8 cellular contexts compared by ENCODE assay signal in the genomic region with DNA sequence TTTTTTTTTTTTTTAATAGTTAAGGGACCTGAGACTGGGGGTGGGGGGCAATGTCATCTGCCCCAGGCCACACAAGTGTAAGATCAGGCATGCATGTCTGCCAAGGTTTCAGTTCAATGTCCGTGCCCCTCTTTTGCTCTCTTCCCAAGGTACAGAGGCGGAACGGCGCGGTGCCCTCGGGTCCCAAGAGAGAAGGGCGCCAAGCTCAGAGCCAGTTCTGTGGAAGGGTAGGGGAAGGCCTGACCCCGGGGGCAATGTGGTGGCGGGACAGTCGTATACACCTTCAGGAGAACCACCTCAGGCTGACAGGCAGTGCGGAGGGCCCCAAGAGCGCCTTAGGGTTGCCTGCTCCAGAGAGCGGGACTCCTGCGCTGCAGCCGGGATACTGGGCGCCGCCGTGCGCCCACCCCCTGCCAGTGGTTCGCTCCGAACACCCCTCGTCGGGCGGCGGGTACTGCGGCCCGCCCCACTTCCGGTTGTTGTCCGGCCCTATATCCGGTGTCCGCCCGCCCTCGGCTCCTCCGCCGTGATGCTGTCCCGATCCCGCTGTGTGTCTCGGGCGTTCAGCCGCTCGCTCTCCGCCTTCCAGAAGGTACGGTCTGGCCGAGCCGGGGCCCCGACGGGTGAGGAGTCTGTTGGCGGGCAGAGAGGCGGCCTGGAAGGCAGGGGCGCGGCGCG. TPM values are rescaled to one million over a fixed set of nuclear protein-coding genes. Genes with fewer than 3 reads are reported as not detected.
DNase-seq lines count a peak whose midpoint lies in the region; ATAC-seq and TF ChIP-seq lines count a peak whose summit lies in the region.

TSS of gene DLST (plus strand) at position 492 of the 678 bp plus-strand sequence. CDS start at position 530, 38 bp downstream.

- H3K4me1 ChIP-seq in liver (ENCODE audit: control insufficient read depth in 4 of 4, insufficient read depth in 4 of 4, low read length in 3 of 4), result peaks cover 16 to 29% (median 23%) of the 10 kb centered on the region in 4 donors

- peak within 1 kb of the TSS; percentile 67 to 85 for H3K27ac ChIP-seq in liver (ENCODE audit: low read depth in 1 of 2, low read length in 2 of 2)

- peak within 1 kb of the TSS; percentile 93 to 98 for H3K9ac ChIP-seq in liver (ENCODE audit: low read depth in 1 of 2, low read length in 2 of 2)

- ATAC-seq in GM19395 (IDR thresholded peaks at IDR 0.05; ENCODE audit: unreplicated experiment) (peak; percentile 93), HG03558 (IDR thresholded peaks at IDR 0.05; ENCODE audit: extremely low read depth, unreplicated experiment) (peak; percentile 78)

- H3K9me3 ChIP-seq in liver (ENCODE audit: control insufficient read depth in 4 of 4, low read length in 3 of 4), result no peaks in the 10 kb centered on the region

- no peak for TF ChIP-seq CTCF in liver (IDR thresholded peaks at IDR 0.05; ENCODE audit: low read depth, low read length, missing input control)

- peaks cover 0 to 6% (median 3%) of the 10 kb centered on the region in 4 donors for H3K36me3 ChIP-seq in liver (ENCODE audit: control insufficient read depth in 4 of 4, insufficient read depth in 3 of 4, low read depth in 1 of 4, low read length in 3 of 4)

- under 1% methylated on average over 53 of the region's 53 CpGs for WGBS in liver

- no peaks in the 10 kb centered on the region for H3K27me3 ChIP-seq in liver (ENCODE audit: control insufficient read depth in 4 of 4, insufficient read depth in 4 of 4, low read length in 3 of 4)

- TF ChIP-seq RAD21 in liver (IDR thresholded peaks at IDR 0.05), result peak in 1 of 2 donors; percentile 34

- H3K4me3 ChIP-seq in liver (ENCODE audit: low read depth in 1 of 3, low read length in 3 of 3), result peak within 1 kb of the TSS; percentile 84 to 95 (median 91)

- DNase-seq in CD1c-positive myeloid dendritic cell (ENCODE audit: extremely low spot score), result peak; percentile 91
- peak; percentile 87 for DNase-seq in NCI-H82 (lab: John Stamatoyannopoulos, UW)
- peak; percentile 88 to 90 for DNase-seq in activated CD4-positive, alpha-beta T cell treated with anti-CD3 and anti-CD28 coated beads, Interleukin-2, amount 50 U/mL, for 48 hours
- DNase-seq in dermis microvascular lymphatic vessel endothelial cell (ENCODE audit: low read depth in 2 of 2), result peak; percentile 63 to 90
- DNase-seq in stimulated activated CD4-positive, alpha-beta T cell treated with anti-CD3 and anti-CD28 coated beads, Interleukin-4, amount 100 ng/mL, for 4 hours, result peak; percentile 77 to 87

TF ChIP-seq in liver, 16 proteins besides CTCF, POLR2A, EP300 and RAD21:
- TF ChIP-seq FOXA1 (IDR thresholded peaks at IDR 0.05), result no peak
- TF ChIP-seq RXRA (IDR thresholded peaks at IDR 0.05), result peak in 1 of 2 donors; percentile 50
- TF ChIP-seq HNF4A (conservative IDR thresholded peaks at IDR 0.05), result peak; percentile 3 to 50
- no peak for TF ChIP-seq FOXA2 (IDR thresholded peaks at IDR 0.05)
- no peak for TF ChIP-seq NR2F2 (IDR thresholded peaks at IDR 0.05)
- peak; percentile 52 for TF ChIP-seq SP1 (IDR thresholded peaks at IDR 0.05)
- TF ChIP-seq, protein P1, sequence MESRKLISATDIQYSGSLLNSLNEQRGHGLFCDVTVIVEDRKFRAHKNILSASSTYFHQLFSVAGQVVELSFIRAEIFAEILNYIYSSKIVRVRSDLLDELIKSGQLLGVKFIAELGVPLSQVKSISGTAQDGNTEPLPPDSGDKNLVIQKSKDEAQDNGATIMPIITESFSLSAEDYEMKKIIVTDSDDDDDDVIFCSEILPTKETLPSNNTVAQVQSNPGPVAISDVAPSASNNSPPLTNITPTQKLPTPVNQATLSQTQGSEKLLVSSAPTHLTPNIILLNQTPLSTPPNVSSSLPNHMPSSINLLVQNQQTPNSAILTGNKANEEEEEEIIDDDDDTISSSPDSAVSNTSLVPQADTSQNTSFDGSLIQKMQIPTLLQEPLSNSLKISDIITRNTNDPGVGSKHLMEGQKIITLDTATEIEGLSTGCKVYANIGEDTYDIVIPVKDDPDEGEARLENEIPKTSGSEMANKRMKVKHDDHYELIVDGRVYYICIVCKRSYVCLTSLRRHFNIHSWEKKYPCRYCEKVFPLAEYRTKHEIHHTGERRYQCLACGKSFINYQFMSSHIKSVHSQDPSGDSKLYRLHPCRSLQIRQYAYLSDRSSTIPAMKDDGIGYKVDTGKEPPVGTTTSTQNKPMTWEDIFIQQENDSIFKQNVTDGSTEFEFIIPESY (IDR thresholded peaks at IDR 0.05), result no peak
- TF ChIP-seq ATF3 (IDR thresholded peaks at IDR 0.05), result no peak
- no peak for TF ChIP-seq HNF4G (IDR thresholded peaks at IDR 0.05)
- peak in 1 of 2 donors; percentile 69 for TF ChIP-seq EGR1 (IDR thresholded peaks at IDR 0.05; ENCODE audit: low read depth in 2 of 2)
- no peak for TF ChIP-seq TAF1 (conservative IDR thresholded peaks at IDR 0.05)
- TF ChIP-seq GABPA (IDR thresholded peaks at IDR 0.05 in 1 of 2, conservative IDR thresholded peaks at IDR 0.05 in 1 of 2), result peak; percentile 92 to 97
- no peak for TF ChIP-seq JUND (IDR thresholded peaks at IDR 0.05)
- peak; percentile 74 for TF ChIP-seq YY1 (IDR thresholded peaks at IDR 0.05)
- TF ChIP-seq, protein P2, sequence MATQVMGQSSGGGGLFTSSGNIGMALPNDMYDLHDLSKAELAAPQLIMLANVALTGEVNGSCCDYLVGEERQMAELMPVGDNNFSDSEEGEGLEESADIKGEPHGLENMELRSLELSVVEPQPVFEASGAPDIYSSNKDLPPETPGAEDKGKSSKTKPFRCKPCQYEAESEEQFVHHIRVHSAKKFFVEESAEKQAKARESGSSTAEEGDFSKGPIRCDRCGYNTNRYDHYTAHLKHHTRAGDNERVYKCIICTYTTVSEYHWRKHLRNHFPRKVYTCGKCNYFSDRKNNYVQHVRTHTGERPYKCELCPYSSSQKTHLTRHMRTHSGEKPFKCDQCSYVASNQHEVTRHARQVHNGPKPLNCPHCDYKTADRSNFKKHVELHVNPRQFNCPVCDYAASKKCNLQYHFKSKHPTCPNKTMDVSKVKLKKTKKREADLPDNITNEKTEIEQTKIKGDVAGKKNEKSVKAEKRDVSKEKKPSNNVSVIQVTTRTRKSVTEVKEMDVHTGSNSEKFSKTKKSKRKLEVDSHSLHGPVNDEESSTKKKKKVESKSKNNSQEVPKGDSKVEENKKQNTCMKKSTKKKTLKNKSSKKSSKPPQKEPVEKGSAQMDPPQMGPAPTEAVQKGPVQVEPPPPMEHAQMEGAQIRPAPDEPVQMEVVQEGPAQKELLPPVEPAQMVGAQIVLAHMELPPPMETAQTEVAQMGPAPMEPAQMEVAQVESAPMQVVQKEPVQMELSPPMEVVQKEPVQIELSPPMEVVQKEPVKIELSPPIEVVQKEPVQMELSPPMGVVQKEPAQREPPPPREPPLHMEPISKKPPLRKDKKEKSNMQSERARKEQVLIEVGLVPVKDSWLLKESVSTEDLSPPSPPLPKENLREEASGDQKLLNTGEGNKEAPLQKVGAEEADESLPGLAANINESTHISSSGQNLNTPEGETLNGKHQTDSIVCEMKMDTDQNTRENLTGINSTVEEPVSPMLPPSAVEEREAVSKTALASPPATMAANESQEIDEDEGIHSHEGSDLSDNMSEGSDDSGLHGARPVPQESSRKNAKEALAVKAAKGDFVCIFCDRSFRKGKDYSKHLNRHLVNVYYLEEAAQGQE (IDR thresholded peaks at IDR 0.05), result peak; percentile 36
- TF ChIP-seq, protein P3, sequence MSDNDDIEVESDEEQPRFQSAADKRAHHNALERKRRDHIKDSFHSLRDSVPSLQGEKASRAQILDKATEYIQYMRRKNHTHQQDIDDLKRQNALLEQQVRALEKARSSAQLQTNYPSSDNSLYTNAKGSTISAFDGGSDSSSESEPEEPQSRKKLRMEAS (IDR thresholded peaks at IDR 0.05), result peak; percentile 33

RNA-seq across cellular contexts. Expression of gene DLST, which starts in this region (rescaled TPM):
- 41.5 and 49.9 TPM in 2 replicates for total RNA-seq in dermis microvascular lymphatic vessel endothelial cell
- 10 to 100 TPM; 41.0 to 58.0 TPM for total RNA-seq in liver
- 10 to 100 TPM; 10.7 to 69.3 TPM for polyA plus RNA-seq in liver

Comparison
In these comparisons a context has a peak if more than half of its experiments do, and no peak if none do; other contexts are left out.
1. Peak in every context shown above with its lines: DNase-seq, ATAC-seq, H3K4me3 ChIP-seq and H3K27ac ChIP-seq.